In genomic region chr19:16684216-16684615, GRCh38 we compare ENCODE assay signal across 36 cellular contexts. TPM values are rescaled to one million over a fixed set of nuclear protein-coding genes. Genes with fewer than 3 reads are reported as not detected.
"Had no signal": no experiment of that assay in that cellular context is flagged by ENCODE, and none has a peak within 500 bp of the region (broad histone marks: within the 10 kb centered on the region; RNA-seq: fewer than 3 reads in every experiment).

No MANE protein-coding gene starts in this region.

- DNase-seq: activated CD4-positive, alpha-beta memory T cell treated with anti-CD3 and anti-CD28 coated beads for 36 hours; activated CD4-positive, alpha-beta T cell treated with anti-CD3 and anti-CD28 coated beads for 36 hours; activated CD4-positive, alpha-beta T cell treated with anti-CD3 and anti-CD28 coated beads, Interleukin-2, amount 10 ng/mL, durations not matched to agents 24 days and 14 days; activated CD4-positive, CD25-positive, alpha-beta regulatory T cell; activated CD4-positive, CD25-positive, alpha-beta regulatory T cell treated with anti-CD3 and anti-CD28 coated beads, Interleukin-2, amount 50 U/mL, for 72 hours; activated CD8-positive, alpha-beta memory T cell treated with anti-CD3 and anti-CD28 coated beads, Interleukin-2, amount 10 ng/mL, durations not matched to agents 7 days and 5 days; activated CD8-positive, alpha-beta memory T cell treated with anti-CD3 and anti-CD28 coated beads, Interleukin-2, amount 50 U/mL, for 4 hours; activated CD8-positive, alpha-beta T cell treated with anti-CD3 and anti-CD28 coated beads, Interleukin-2, amount 10 ng/mL, durations not matched to agents 7 days and 5 days; activated effector memory CD4-positive, alpha-beta T cell treated with anti-CD3 and anti-CD28 coated beads, Interleukin-2, amount 50 U/mL, for 16 hours; activated naive CD4-positive, alpha-beta T cell treated with anti-CD3 and anti-CD28 coated beads for 36 hours; activated naive CD8-positive, alpha-beta T cell treated with anti-CD3 and anti-CD28 coated beads for 36 hours; activated naive CD8-positive, alpha-beta T cell treated with anti-CD3 and anti-CD28 coated beads, Interleukin-2, amount 50 U/mL, for 24 hours; activated T-cell treated with anti-CD3 and anti-CD28 coated beads, Interleukin-2, amount 50 U/mL, for 1 hour; activated T-cell treated with anti-CD3 and anti-CD28 coated beads, Interleukin-2, amount 50 U/mL, for 48 hours; adrenal gland; amygdala; aorta; body of pancreas; caudate nucleus; cortex of kidney; dermis blood vessel endothelial cell; effector CD4-positive, alpha-beta T cell; effector memory CD8-positive, alpha-beta T cell; erythroblast; foreskin keratinocyte; T-helper 2 cell had no signal

- H3K4me3 ChIP-seq: adrenal gland, body of pancreas, esophagus muscularis mucosa, gastroesophageal sphincter had no signal

- H3K27me3 ChIP-seq: adrenal gland, body of pancreas, esophagus muscularis mucosa, foreskin keratinocyte, gastroesophageal sphincter had no signal

- H3K27ac Mint-ChIP-seq: activated CD4-positive, alpha-beta memory T cell treated with anti-CD3 and anti-CD28 coated beads for 36 hours; activated CD4-positive, alpha-beta T cell treated with anti-CD3 and anti-CD28 coated beads for 36 hours; activated CD4-positive, alpha-beta T cell treated with anti-CD3 and anti-CD28 coated beads, Interleukin-2, amount 10 ng/mL, durations not matched to agents 24 days and 14 days; activated CD8-positive, alpha-beta memory T cell treated with anti-CD3 and anti-CD28 coated beads, Interleukin-2, amount 10 ng/mL, durations not matched to agents 7 days and 5 days; activated CD8-positive, alpha-beta T cell treated with anti-CD3 and anti-CD28 coated beads, Interleukin-2, amount 10 ng/mL, durations not matched to agents 7 days and 5 days; activated naive CD4-positive, alpha-beta T cell treated with anti-CD3 and anti-CD28 coated beads for 36 hours; activated naive CD8-positive, alpha-beta T cell treated with anti-CD3 and anti-CD28 coated beads for 36 hours; activated naive CD8-positive, alpha-beta T cell treated with anti-CD3 and anti-CD28 coated beads, Interleukin-2, amount 50 U/mL, for 24 hours; activated T-helper 1 cell treated with anti-CD3 and anti-CD28 coated beads, Interleukin-12 subunit alpha, Interleukin-12 subunit beta, Interleukin-2, Interleukin-4 antibody, amounts not matched to agents 30 ng/mL and 10 ng/mL and 1 ng/mL, durations not matched to agents 14 hours and 24 hours and 36 hours; activated T-helper 2 cell treated with anti-CD3 and anti-CD28 coated beads, Interferon-gamma antibody, Interleukin-2, Interleukin-4, amounts not matched to agents 10 μg/mL and 5 μg/mL and 100 μg/mL, durations not matched to agents 14 hours and 24 hours and 36 hours had no signal

- H3K9me3 ChIP-seq: body of pancreas had no signal

- H3K4me1 ChIP-seq: adrenal gland, body of pancreas, esophagus muscularis mucosa, foreskin keratinocyte, gastroesophageal sphincter had no signal

- H3K4me1 Mint-ChIP-seq: activated CD4-positive, alpha-beta T cell treated with anti-CD3 and anti-CD28 coated beads for 36 hours; activated CD4-positive, alpha-beta T cell treated with anti-CD3 and anti-CD28 coated beads, Interleukin-2, amount 10 ng/mL, durations not matched to agents 24 days and 14 days; activated CD8-positive, alpha-beta memory T cell treated with anti-CD3 and anti-CD28 coated beads, Interleukin-2, amount 10 ng/mL, durations not matched to agents 7 days and 5 days; activated naive CD4-positive, alpha-beta T cell treated with anti-CD3 and anti-CD28 coated beads, Interleukin-2, amount 50 U/mL, for 24 hours; activated naive CD8-positive, alpha-beta T cell treated with anti-CD3 and anti-CD28 coated beads for 36 hours; activated naive CD8-positive, alpha-beta T cell treated with anti-CD3 and anti-CD28 coated beads, Interleukin-2, amount 50 U/mL, for 24 hours had no signal

- ATAC-seq: activated CD4-positive, alpha-beta T cell treated with anti-CD3 and anti-CD28 coated beads for 36 hours; activated CD8-positive, alpha-beta memory T cell treated with anti-CD3 and anti-CD28 coated beads, Interleukin-2, amount 10 ng/mL, durations not matched to agents 7 days and 5 days; activated CD8-positive, alpha-beta T cell treated with anti-CD3 and anti-CD28 coated beads, Interleukin-2, amount 10 ng/mL, durations not matched to agents 7 days and 5 days; activated naive CD8-positive, alpha-beta T cell treated with anti-CD3 and anti-CD28 coated beads, Interleukin-2, amount 50 U/mL, for 24 hours; body of pancreas; effector memory CD8-positive, alpha-beta T cell; foreskin keratinocyte; gastroesophageal sphincter had no signal

- H3K9me3 Mint-ChIP-seq: activated CD4-positive, alpha-beta T cell treated with anti-CD3 and anti-CD28 coated beads, Interleukin-2, amount 10 ng/mL, durations not matched to agents 24 days and 14 days; activated naive CD4-positive, alpha-beta T cell treated with anti-CD3 and anti-CD28 coated beads, Interleukin-2, amount 50 U/mL, for 24 hours; activated T-helper 1 cell treated with anti-CD3 and anti-CD28 coated beads, Interleukin-12 subunit alpha, Interleukin-12 subunit beta, Interleukin-2, Interleukin-4 antibody, amounts not matched to agents 30 ng/mL and 10 ng/mL and 1 ng/mL, durations not matched to agents 14 hours and 24 hours and 36 hours; effector memory CD8-positive, alpha-beta T cell had no signal

- H3K27me3 Mint-ChIP-seq: activated CD4-positive, alpha-beta memory T cell treated with anti-CD3 and anti-CD28 coated beads for 36 hours; activated CD4-positive, alpha-beta T cell treated with anti-CD3 and anti-CD28 coated beads for 36 hours; activated CD4-positive, alpha-beta T cell treated with anti-CD3 and anti-CD28 coated beads, Interleukin-2, amount 10 ng/mL, durations not matched to agents 24 days and 14 days; activated CD8-positive, alpha-beta memory T cell treated with anti-CD3 and anti-CD28 coated beads, Interleukin-2, amount 10 ng/mL, durations not matched to agents 7 days and 5 days; activated naive CD4-positive, alpha-beta T cell treated with anti-CD3 and anti-CD28 coated beads, Interleukin-2, amount 50 U/mL, for 24 hours; activated naive CD8-positive, alpha-beta T cell treated with anti-CD3 and anti-CD28 coated beads for 36 hours; activated naive CD8-positive, alpha-beta T cell treated with anti-CD3 and anti-CD28 coated beads, Interleukin-2, amount 50 U/mL, for 24 hours had no signal

- H3K27ac ChIP-seq: adrenal gland, body of pancreas, esophagus muscularis mucosa, foreskin keratinocyte, gastroesophageal sphincter had no signal

- FAIRE-seq: colon had no signal

- H3K4me3 Mint-ChIP-seq: activated CD4-positive, alpha-beta memory T cell treated with anti-CD3 and anti-CD28 coated beads for 36 hours; activated CD4-positive, alpha-beta T cell treated with anti-CD3 and anti-CD28 coated beads for 36 hours; activated CD4-positive, alpha-beta T cell treated with anti-CD3 and anti-CD28 coated beads, Interleukin-2, amount 10 ng/mL, durations not matched to agents 24 days and 14 days; activated CD8-positive, alpha-beta memory T cell treated with anti-CD3 and anti-CD28 coated beads, Interleukin-2, amount 10 ng/mL, durations not matched to agents 7 days and 5 days; activated CD8-positive, alpha-beta T cell treated with anti-CD3 and anti-CD28 coated beads, Interleukin-2, amount 10 ng/mL, durations not matched to agents 7 days and 5 days; activated naive CD4-positive, alpha-beta T cell treated with anti-CD3 and anti-CD28 coated beads for 36 hours; activated naive CD4-positive, alpha-beta T cell treated with anti-CD3 and anti-CD28 coated beads, Interleukin-2, amount 50 U/mL, for 24 hours; activated naive CD8-positive, alpha-beta T cell treated with anti-CD3 and anti-CD28 coated beads for 36 hours; activated naive CD8-positive, alpha-beta T cell treated with anti-CD3 and anti-CD28 coated beads, Interleukin-2, amount 50 U/mL, for 24 hours; activated T-helper 1 cell treated with anti-CD3 and anti-CD28 coated beads, Interleukin-12 subunit alpha, Interleukin-12 subunit beta, Interleukin-2, Interleukin-4 antibody, amounts not matched to agents 30 ng/mL and 10 ng/mL and 1 ng/mL, durations not matched to agents 14 hours and 24 hours and 36 hours; effector memory CD8-positive, alpha-beta T cell had no signal

RNA-seq across cellular contexts. Expression of gene NWD1, which starts 35.4 kb away (rescaled TPM):
- total RNA-seq: activated CD4-positive, alpha-beta memory T cell treated with anti-CD3 and anti-CD28 coated beads for 36 hours; activated CD4-positive, alpha-beta T cell treated with anti-CD3 and anti-CD28 coated beads for 36 hours; activated CD4-positive, alpha-beta T cell treated with anti-CD3 and anti-CD28 coated beads, Interleukin-2, amount 10 ng/mL, durations not matched to agents 24 days and 14 days; activated CD8-positive, alpha-beta memory T cell treated with anti-CD3 and anti-CD28 coated beads for 36 hours; activated CD8-positive, alpha-beta memory T cell treated with anti-CD3 and anti-CD28 coated beads, Interleukin-2, amount 10 ng/mL, durations not matched to agents 7 days and 5 days; activated CD8-positive, alpha-beta T cell treated with anti-CD3 and anti-CD28 coated beads, Interleukin-2, amount 10 ng/mL, durations not matched to agents 7 days and 5 days; activated naive CD4-positive, alpha-beta T cell treated with anti-CD3 and anti-CD28 coated beads for 36 hours; activated naive CD8-positive, alpha-beta T cell treated with anti-CD3 and anti-CD28 coated beads for 36 hours; activated T-helper 1 cell treated with anti-CD3 and anti-CD28 coated beads, Interleukin-12 subunit alpha, Interleukin-12 subunit beta, Interleukin-2, Interleukin-4 antibody, amounts not matched to agents 30 ng/mL and 10 ng/mL and 1 ng/mL, durations not matched to agents 14 hours and 24 hours and 36 hours; activated T-helper 2 cell treated with anti-CD3 and anti-CD28 coated beads, Interferon-gamma antibody, Interleukin-2, Interleukin-4, amounts not matched to agents 10 μg/mL and 5 μg/mL and 100 μg/mL, durations not matched to agents 14 hours and 24 hours and 36 hours; chondrocyte; glomerular endothelial cell; T-helper 1 cell treated with Interleukin-12 subunit alpha and Interleukin-12 subunit beta and Interleukin-4 antibody, amounts not matched to agents 30 ng/mL and 1 ng/mL, for 36 hours had no signal
- polyA plus RNA-seq: adrenal gland, aorta had no signal
